7 cellular contexts compared by ENCODE assay signal in the genomic region with DNA sequence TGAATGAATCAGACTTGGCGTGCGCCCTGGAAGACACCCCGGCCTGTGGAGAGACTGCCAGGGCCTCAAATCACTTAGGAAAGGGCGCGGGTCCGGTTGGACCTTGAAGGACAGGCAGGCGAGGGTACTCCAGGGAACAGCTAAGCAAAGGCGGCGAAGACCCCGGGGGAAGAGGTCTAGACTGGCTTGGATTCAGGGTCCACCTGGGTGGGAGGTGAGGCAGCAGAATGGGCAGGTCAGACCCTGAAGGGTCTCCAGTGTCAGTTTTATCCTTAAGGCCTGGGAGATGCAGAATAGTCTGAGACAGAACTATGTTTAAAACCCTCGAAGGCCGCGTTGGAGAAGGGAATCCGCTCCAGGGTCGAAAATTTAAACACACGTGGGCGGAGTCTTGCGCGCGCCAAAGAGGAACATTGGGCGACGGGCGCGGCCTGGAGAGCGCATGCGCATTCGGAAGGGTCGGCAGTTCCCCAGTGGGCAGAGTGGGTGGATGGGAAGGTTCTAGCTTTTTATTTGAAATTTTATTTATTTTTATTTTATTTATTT. TPM values are rescaled to one million over a fixed set of nuclear protein-coding genes. Genes with fewer than 3 reads are reported as not detected.
DNase-seq lines count a peak whose midpoint lies in the region; ATAC-seq, FAIRE-seq and TF ChIP-seq lines count a peak whose summit lies in the region.

No MANE protein-coding gene starts in this region.

- peak overlapping the region; percentile 98 for H3K9ac ChIP-seq in MM.1S (ENCODE audit: low read length)

- H3K36me3 ChIP-seq in MM.1S (replicated peaks; ENCODE audit: insufficient read depth, low read length) (no peaks in the 10 kb centered on the region), SJCRH30 (peaks cover 7% of the 10 kb centered on the region), neutrophil (peaks cover 4% of the 10 kb centered on the region)

- peak overlapping the region; percentile 99 for H3K4me3 ChIP-seq in MM.1S (ENCODE audit: low read length)
- H3K4me3 ChIP-seq in SJCRH30: peak overlapping the region; percentile 85
- H3K4me3 ChIP-seq in neutrophil (ENCODE audit: low read depth in 1 of 2, low read length in 1 of 2): peak overlapping the region; percentile 90 to 94

- peak; percentile 23 for ATAC-seq in GM18909 (IDR thresholded peaks at IDR 0.05; ENCODE audit: poor library complexity, unreplicated experiment)

- H3K27me3 ChIP-seq in MM.1S (replicated peaks; ENCODE audit: insufficient read depth, low read length) (no peaks in the 10 kb centered on the region), SJCRH30 (no peaks in the 10 kb centered on the region), neutrophil (no peaks in the 10 kb centered on the region)

- peaks cover 32% of the 10 kb centered on the region for H3F3A ChIP-seq in MM.1S (ENCODE audit: insufficient read depth, low read length)

- DNase-seq in MM.1S (peak; percentile 87), SJCRH30 (peak; percentile 70 to 77), frontal cortex (ENCODE audit: low spot score in 2 of 2) (peak; percentile 74 to 76)
- peak; percentile 79 for DNase-seq in activated naive CD4-positive, alpha-beta T cell treated with Interleukin-2 at 50 U/mL for 16 hours

- H3K4me1 ChIP-seq in MM.1S (ENCODE audit: low read length): peaks cover 29% of the 10 kb centered on the region
- peaks cover 5% of the 10 kb centered on the region; the same call in 1 of the 2 replicates for H3K4me1 ChIP-seq in SJCRH30
- H3K4me1 ChIP-seq in neutrophil (ENCODE audit: control insufficient read depth in 1 of 2, insufficient read depth in 1 of 2, low read depth in 1 of 2, low read length in 1 of 2): peaks cover 25 to 28% of the 10 kb centered on the region in 2 experiments

- H3K79me2 ChIP-seq in MM.1S (ENCODE audit: low read length): peaks cover 48% of the 10 kb centered on the region

- H3K4me2 ChIP-seq in MM.1S (ENCODE audit: low read depth, low read length): peak overlapping the region; percentile 99

- TF ChIP-seq CTCF in MM.1S (IDR thresholded peaks at IDR 0.05; ENCODE audit: low read length): no peak
- TF ChIP-seq CTCF in neutrophil (IDR thresholded peaks at IDR 0.05): no peak

- no peak for FAIRE-seq in frontal cortex (lab: Jason Lieb, UNC)

- H3K27ac ChIP-seq in MM.1S (ENCODE audit: low read length) (peak overlapping the region; percentile 95), SJCRH30 (peak overlapping the region; percentile 98), neutrophil (peak overlapping the region; percentile 95), temporal lobe (ENCODE audit: low read depth, low read length) (peak overlapping the region; percentile 94)

- H3K9me2 ChIP-seq in MM.1S (replicated peaks; ENCODE audit: insufficient read depth, low read length): no peaks in the 10 kb centered on the region

- no peaks in the 10 kb centered on the region for H4K20me1 ChIP-seq in MM.1S (ENCODE audit: insufficient read depth, low read length)

- H2AFZ ChIP-seq in MM.1S (ENCODE audit: low read length): peak overlapping the region; percentile 66

- no peaks in the 10 kb centered on the region for H3K9me3 ChIP-seq in MM.1S (replicated peaks; ENCODE audit: insufficient read depth, low read length)
- no peaks in the 10 kb centered on the region for H3K9me3 ChIP-seq in SJCRH30 (replicated peaks)
- no peaks in the 10 kb centered on the region for H3K9me3 ChIP-seq in neutrophil

RNA-seq across cellular contexts. Expression of gene SMG9, which starts 0.6 kb away (rescaled TPM):
- 22.5 and 25.7 TPM in 2 replicates for total RNA-seq in SJCRH30 (2014; rRNA removed; shearing (Covaris generic))
- total RNA-seq in frontal cortex: 6.9 TPM
- 8.4 TPM for total RNA-seq in temporal lobe

RNA-seq across cellular contexts. Expression of gene KCNN4, which starts 25.4 kb away (rescaled TPM):
- 0.38 and 0.63 TPM in 2 replicates for total RNA-seq in SJCRH30 (2014; rRNA removed; shearing (Covaris generic))
- not detected for total RNA-seq in frontal cortex
- total RNA-seq in temporal lobe: 0.49 TPM

RNA-seq across cellular contexts. Expression of gene IRGC, which starts 39.5 kb away (rescaled TPM):
- not detected in 2 replicates for total RNA-seq in SJCRH30 (2014; rRNA removed; shearing (Covaris generic))
- total RNA-seq in frontal cortex (not detected), temporal lobe (not detected)

RNA-seq across cellular contexts. Expression of gene LYPD5, which starts 46.9 kb away (rescaled TPM):
- total RNA-seq in SJCRH30 (2014; rRNA removed; shearing (Covaris generic)): 0.06 and 0.35 TPM in 2 replicates
- total RNA-seq in frontal cortex (2.0 TPM), temporal lobe (2.7 TPM)

Comparison
In these comparisons a context has a peak if more than half of its experiments do, and no peak if none do; other contexts are left out.
1. Peak in every context shown above with its lines: DNase-seq, ATAC-seq, H3K4me3 ChIP-seq and H3K27ac ChIP-seq.